ENCODE assay signal across 3 cellular contexts in genomic region chr7:105391429-105391828, GRCh38.
A peak's percentile ranks its signal among the peaks of the same experiment; 100 is the strongest.
TF ChIP-seq lines count a peak whose summit lies in the region.

No MANE protein-coding gene starts in this region.

TF ChIP-seq in HepG2, 621 proteins besides CTCF, POLR2A, EP300 and RAD21:
- TF ChIP-seq ZMYM3 (CRISPR knock-in tag; IDR thresholded peaks at IDR 0.05) = 0 out of 2 replicates have a peak, but pooled peaks have one; percentile 12
- TF ChIP-seq, protein P1, sequence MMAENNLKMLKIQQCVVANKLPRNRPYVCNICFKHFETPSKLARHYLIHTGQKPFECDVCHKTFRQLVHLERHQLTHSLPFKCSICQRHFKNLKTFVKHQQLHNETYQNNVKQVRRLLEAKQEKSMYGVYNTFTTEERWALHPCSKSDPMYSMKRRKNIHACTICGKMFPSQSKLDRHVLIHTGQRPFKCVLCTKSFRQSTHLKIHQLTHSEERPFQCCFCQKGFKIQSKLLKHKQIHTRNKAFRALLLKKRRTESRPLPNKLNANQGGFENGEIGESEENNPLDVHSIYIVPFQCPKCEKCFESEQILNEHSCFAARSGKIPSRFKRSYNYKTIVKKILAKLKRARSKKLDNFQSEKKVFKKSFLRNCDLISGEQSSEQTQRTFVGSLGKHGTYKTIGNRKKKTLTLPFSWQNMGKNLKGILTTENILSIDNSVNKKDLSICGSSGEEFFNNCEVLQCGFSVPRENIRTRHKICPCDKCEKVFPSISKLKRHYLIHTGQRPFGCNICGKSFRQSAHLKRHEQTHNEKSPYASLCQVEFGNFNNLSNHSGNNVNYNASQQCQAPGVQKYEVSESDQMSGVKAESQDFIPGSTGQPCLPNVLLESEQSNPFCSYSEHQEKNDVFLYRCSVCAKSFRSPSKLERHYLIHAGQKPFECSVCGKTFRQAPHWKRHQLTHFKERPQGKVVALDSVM (CRISPR knock-in tag; IDR thresholded peaks at IDR 0.05) = peak; percentile 36; the same call in 1 of the 2 replicates
- TF ChIP-seq ZNF3 (CRISPR knock-in tag; IDR thresholded peaks at IDR 0.05) = no peak
- no peak for TF ChIP-seq ZNF350 (CRISPR knock-in tag; IDR thresholded peaks at IDR 0.05; ENCODE audit: borderline replicate concordance, low read depth)
- TF ChIP-seq ZFP90 (CRISPR knock-in tag; IDR thresholded peaks at IDR 0.05; ENCODE audit: borderline replicate concordance) = no peak
- peak; percentile 47; the same call in 1 of the 2 replicates for TF ChIP-seq ZNF121 (CRISPR knock-in tag; IDR thresholded peaks at IDR 0.05)
- no peak for TF ChIP-seq FOXO1 (CRISPR knock-in tag; IDR thresholded peaks at IDR 0.05)
- TF ChIP-seq SIN3A (IDR thresholded peaks at IDR 0.05; ENCODE audit: borderline replicate concordance, low read depth, low read length) = no peak
- no peak for TF ChIP-seq POLR2AphosphoS5 (IDR thresholded peaks at IDR 0.05; ENCODE audit: low read depth, low read length)

TF ChIP-seq in HEK293, 187 proteins besides CTCF, POLR2A, EP300 and RAD21:
- TF ChIP-seq ZNF121 (tag by site-specific recombination; IDR thresholded peaks at IDR 0.05) = peak; percentile 65; the same call in 1 of the 2 replicates
- no peak for TF ChIP-seq HOXA7 (CRISPR knock-in tag; IDR thresholded peaks at IDR 0.05; ENCODE audit: borderline replicate concordance)
- TF ChIP-seq, protein P2, sequence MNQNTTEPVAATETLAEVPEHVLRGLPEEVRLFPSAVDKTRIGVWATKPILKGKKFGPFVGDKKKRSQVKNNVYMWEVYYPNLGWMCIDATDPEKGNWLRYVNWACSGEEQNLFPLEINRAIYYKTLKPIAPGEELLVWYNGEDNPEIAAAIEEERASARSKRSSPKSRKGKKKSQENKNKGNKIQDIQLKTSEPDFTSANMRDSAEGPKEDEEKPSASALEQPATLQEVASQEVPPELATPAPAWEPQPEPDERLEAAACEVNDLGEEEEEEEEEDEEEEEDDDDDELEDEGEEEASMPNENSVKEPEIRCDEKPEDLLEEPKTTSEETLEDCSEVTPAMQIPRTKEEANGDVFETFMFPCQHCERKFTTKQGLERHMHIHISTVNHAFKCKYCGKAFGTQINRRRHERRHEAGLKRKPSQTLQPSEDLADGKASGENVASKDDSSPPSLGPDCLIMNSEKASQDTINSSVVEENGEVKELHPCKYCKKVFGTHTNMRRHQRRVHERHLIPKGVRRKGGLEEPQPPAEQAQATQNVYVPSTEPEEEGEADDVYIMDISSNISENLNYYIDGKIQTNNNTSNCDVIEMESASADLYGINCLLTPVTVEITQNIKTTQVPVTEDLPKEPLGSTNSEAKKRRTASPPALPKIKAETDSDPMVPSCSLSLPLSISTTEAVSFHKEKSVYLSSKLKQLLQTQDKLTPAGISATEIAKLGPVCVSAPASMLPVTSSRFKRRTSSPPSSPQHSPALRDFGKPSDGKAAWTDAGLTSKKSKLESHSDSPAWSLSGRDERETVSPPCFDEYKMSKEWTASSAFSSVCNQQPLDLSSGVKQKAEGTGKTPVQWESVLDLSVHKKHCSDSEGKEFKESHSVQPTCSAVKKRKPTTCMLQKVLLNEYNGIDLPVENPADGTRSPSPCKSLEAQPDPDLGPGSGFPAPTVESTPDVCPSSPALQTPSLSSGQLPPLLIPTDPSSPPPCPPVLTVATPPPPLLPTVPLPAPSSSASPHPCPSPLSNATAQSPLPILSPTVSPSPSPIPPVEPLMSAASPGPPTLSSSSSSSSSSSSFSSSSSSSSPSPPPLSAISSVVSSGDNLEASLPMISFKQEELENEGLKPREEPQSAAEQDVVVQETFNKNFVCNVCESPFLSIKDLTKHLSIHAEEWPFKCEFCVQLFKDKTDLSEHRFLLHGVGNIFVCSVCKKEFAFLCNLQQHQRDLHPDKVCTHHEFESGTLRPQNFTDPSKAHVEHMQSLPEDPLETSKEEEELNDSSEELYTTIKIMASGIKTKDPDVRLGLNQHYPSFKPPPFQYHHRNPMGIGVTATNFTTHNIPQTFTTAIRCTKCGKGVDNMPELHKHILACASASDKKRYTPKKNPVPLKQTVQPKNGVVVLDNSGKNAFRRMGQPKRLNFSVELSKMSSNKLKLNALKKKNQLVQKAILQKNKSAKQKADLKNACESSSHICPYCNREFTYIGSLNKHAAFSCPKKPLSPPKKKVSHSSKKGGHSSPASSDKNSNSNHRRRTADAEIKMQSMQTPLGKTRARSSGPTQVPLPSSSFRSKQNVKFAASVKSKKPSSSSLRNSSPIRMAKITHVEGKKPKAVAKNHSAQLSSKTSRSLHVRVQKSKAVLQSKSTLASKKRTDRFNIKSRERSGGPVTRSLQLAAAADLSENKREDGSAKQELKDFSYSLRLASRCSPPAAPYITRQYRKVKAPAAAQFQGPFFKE (tag by site-specific recombination; IDR thresholded peaks at IDR 0.05; ENCODE audit: borderline replicate concordance) = no peak
- no peak for TF ChIP-seq GFI1B (tag by site-specific recombination; IDR thresholded peaks at IDR 0.05)
- no peak for TF ChIP-seq ZNF776 (tag by site-specific recombination; IDR thresholded peaks at IDR 0.05; ENCODE audit: borderline replicate concordance)

TF ChIP-seq in K562, 482 proteins besides CTCF, POLR2A, EP300 and RAD21:
- TF ChIP-seq ZNF121 (CRISPR knock-in tag; conservative IDR thresholded peaks at IDR 0.05) (peak; percentile 87), ZKSCAN1 (IDR thresholded peaks at IDR 0.05; ENCODE audit: low read depth, low read length) (no peak), MIER1 (IDR thresholded peaks at IDR 0.05; ENCODE audit: low read depth) (no peak), AFF4 (CRISPR knock-in tag; IDR thresholded peaks at IDR 0.05) (no peak), YY1 (IDR thresholded peaks at IDR 0.05; ENCODE audit: borderline replicate concordance in 1 of 3, control insufficient read depth in 1 of 3, extremely low read depth in 1 of 3, insufficient read depth in 3 of 3, insufficient read length in 1 of 3, insufficient replicate concordance in 2 of 3, low read depth in 1 of 3, low read length in 2 of 3) (no peak), ZBTB33 (CRISPR knock-in tag; IDR thresholded peaks at IDR 0.05) (peak; percentile 82), RBM25 (IDR thresholded peaks at IDR 0.05; ENCODE audit: low read depth, low read length, severe bottlenecking) (peak; percentile 45), ZBED1 (IDR thresholded peaks at IDR 0.05) (no peak), MNT (conservative IDR thresholded peaks at IDR 0.05) (no peak), SREBF2 (CRISPR knock-in tag; IDR thresholded peaks at IDR 0.05) (no peak)
